2 cellular contexts compared by ENCODE assay signal in genomic region chr1:235647537-235647936, GRCh38. TPM values are rescaled to one million over a fixed set of nuclear protein-coding genes. Genes with fewer than 3 reads are reported as not detected.
"Had no signal": no experiment of that assay in that cellular context is flagged by ENCODE, and none has a peak within 500 bp of the region (broad histone marks: within the 10 kb centered on the region; RNA-seq: fewer than 3 reads in every experiment).

No MANE protein-coding gene starts in this region.

RNA-seq across cellular contexts. Expression of gene GNG4, which starts 2.0 kb away (rescaled TPM):
- total RNA-seq: bronchial epithelial cell, Right ventricle myocardium inferior had no signal
